Comparison of ENCODE assay signal across 20 cellular contexts in the genomic region with DNA sequence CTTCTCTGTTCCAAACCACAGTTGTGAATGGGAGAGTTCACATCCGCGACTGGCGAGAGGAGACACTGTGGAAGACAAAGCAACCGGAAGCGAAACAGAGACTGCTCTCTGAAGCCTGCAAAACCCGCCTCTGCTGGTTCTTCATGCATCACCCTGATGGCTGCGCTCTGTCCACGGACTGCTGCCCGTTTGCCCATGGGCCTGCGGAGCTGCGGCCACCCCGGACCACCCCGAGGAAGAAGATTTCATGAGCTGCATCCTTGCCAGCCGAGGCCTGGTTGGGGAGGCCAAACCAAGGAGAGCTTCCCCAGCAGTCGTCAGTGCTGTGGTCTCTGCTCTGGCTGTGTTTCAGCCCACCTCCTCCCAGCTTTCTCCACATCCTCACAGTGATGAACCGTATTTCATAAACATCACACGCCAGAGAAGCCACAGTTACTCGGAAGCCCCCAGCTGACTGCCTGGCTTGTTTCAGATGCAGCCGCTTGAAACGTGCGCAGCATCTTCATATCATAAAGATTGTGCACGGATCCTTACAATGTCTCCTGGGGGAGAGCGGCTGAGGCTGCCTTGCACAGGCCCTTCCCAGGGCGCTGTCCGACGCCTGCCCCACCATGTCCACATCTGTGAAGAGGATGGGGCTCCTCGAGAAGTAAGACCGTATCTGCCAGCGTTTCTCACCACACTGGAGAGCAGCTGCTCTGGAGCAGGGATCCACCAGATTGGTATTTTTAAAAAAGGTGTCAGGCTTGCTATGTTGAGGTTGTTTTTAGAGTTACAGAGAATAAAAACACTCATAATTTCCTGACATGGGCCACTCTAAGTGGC.
"Had no signal": no experiment of that assay in that cellular context is flagged by ENCODE, and none has a peak within 500 bp of the region (broad histone marks: within the 10 kb centered on the region; RNA-seq: fewer than 3 reads in every experiment).

No MANE protein-coding gene starts in this region.

- H3K27ac ChIP-seq: colonic mucosa, hepatocyte, parathyroid adenoma, psoas muscle, stomach, thoracic aorta, transverse colon had no signal

- H3K4me3 Mint-ChIP-seq: naive thymus-derived CD4-positive, alpha-beta T cell; neural crest cell had no signal

- H3K36me3 ChIP-seq: colonic mucosa, transverse colon had no signal

- H3K27me3 ChIP-seq: colonic mucosa, hepatocyte, stomach, transverse colon had no signal

- H3K4me3 ChIP-seq: colonic mucosa, hepatocyte, psoas muscle, stomach, thoracic aorta, transverse colon had no signal

- H3K27me3 Mint-ChIP-seq: naive thymus-derived CD4-positive, alpha-beta T cell had no signal

- H3K9me3 Mint-ChIP-seq: naive thymus-derived CD4-positive, alpha-beta T cell; neural crest cell had no signal

- H3K4me1 ChIP-seq: colonic mucosa, psoas muscle had no signal

- H3K9me3 ChIP-seq: colonic mucosa, psoas muscle, stomach, thoracic aorta, transverse colon had no signal

- DNase-seq: colonic mucosa; dermis blood vessel endothelial cell; foreskin melanocyte; head of caudate nucleus; mesendoderm; naive thymus-derived CD4-positive, alpha-beta T cell; occipital lobe; psoas muscle; retina; stimulated activated CD4-positive, alpha-beta T cell treated with anti-CD3 and anti-CD28 coated beads, Interleukin-2, amount 100 ng/mL, for 24 hours; stimulated activated CD4-positive, alpha-beta T cell treated with anti-CD3 and anti-CD28 coated beads, Interleukin-4, amount 100 ng/mL, for 4 hours; stimulated activated naive CD4-positive, alpha-beta T cell; stomach; substantia nigra; transverse colon had no signal

- H3K4me2 ChIP-seq: hepatocyte had no signal

- H3K79me2 ChIP-seq: hepatocyte, parathyroid adenoma had no signal

- H2AFZ ChIP-seq: hepatocyte, parathyroid adenoma had no signal

- ATAC-seq: naive thymus-derived CD4-positive, alpha-beta T cell; psoas muscle; sciatic nerve had no signal
